ENCODE assay signal across 22 cellular contexts in genomic region chr21:25465263-25465662, GRCh38.
DNase-seq lines count a peak whose midpoint lies in the region; ATAC-seq and TF ChIP-seq lines count a peak whose summit lies in the region.
"Had no signal": no experiment of that assay in that cellular context is flagged by ENCODE, and none has a peak within 500 bp of the region (broad histone marks: within the 10 kb centered on the region; RNA-seq: fewer than 3 reads in every experiment).

No MANE protein-coding gene starts in this region.

- H3K27me3 ChIP-seq in foreskin keratinocyte (peaks cover 3% of the 10 kb centered on the region), suprapubic skin (no peaks in the 10 kb centered on the region)
- H3K27me3 ChIP-seq: BLaER1 had no signal

- H3K36me3 Mint-ChIP-seq in activated CD8-positive, alpha-beta T cell treated with anti-CD3 and anti-CD28 coated beads for 36 hours (ENCODE audit: low read depth): peaks cover 58% of the 10 kb centered on the region
- peaks cover 5% of the 10 kb centered on the region for H3K36me3 Mint-ChIP-seq in activated CD8-positive, alpha-beta T cell treated with anti-CD3 and anti-CD28 coated beads, Interleukin-2, amount 10 ng/mL, durations not matched to agents 7 days and 5 days (ENCODE audit: low read depth)
- peaks cover 47% of the 10 kb centered on the region for H3K36me3 Mint-ChIP-seq in stimulated activated naive CD8-positive, alpha-beta T cell treated with anti-CD3 and anti-CD28 coated beads, Interleukin-15, Interleukin-2, amounts not matched to agents 100 ng/mL and 50 ng/mL, for 24 hours (ENCODE audit: low read depth)
- H3K36me3 Mint-ChIP-seq in activated T-helper 1 cell treated with anti-CD3 and anti-CD28 coated beads, Interleukin-12 subunit alpha, Interleukin-12 subunit beta, Interleukin-2, Interleukin-4 antibody, amounts not matched to agents 30 ng/mL and 10 ng/mL and 1 ng/mL, durations not matched to agents 14 hours and 24 hours and 36 hours (ENCODE audit: low read depth): peaks cover 13% of the 10 kb centered on the region
- H3K36me3 Mint-ChIP-seq: CD8-positive, alpha-beta T cell had no signal

- no peak for TF ChIP-seq POLR2A in suprapubic skin (IDR thresholded peaks at IDR 0.05)

- peaks cover 21% of the 10 kb centered on the region for H3K9me3 Mint-ChIP-seq in activated CD8-positive, alpha-beta T cell treated with anti-CD3 and anti-CD28 coated beads for 36 hours
- H3K9me3 Mint-ChIP-seq in activated CD8-positive, alpha-beta T cell treated with anti-CD3 and anti-CD28 coated beads, Interleukin-2, amount 10 ng/mL, durations not matched to agents 7 days and 5 days (ENCODE audit: insufficient read depth): peaks cover 8% of the 10 kb centered on the region
- H3K9me3 Mint-ChIP-seq in stimulated activated naive CD8-positive, alpha-beta T cell treated with anti-CD3 and anti-CD28 coated beads, Interleukin-15, Interleukin-2, amounts not matched to agents 100 ng/mL and 50 ng/mL, for 24 hours: peaks cover 13% of the 10 kb centered on the region
- peaks cover 14% of the 10 kb centered on the region for H3K9me3 Mint-ChIP-seq in activated T-helper 1 cell treated with anti-CD3 and anti-CD28 coated beads, Interleukin-12 subunit alpha, Interleukin-12 subunit beta, Interleukin-2, Interleukin-4 antibody, amounts not matched to agents 30 ng/mL and 10 ng/mL and 1 ng/mL, durations not matched to agents 14 hours and 24 hours and 36 hours
- H3K9me3 Mint-ChIP-seq in stimulated activated naive CD8-positive, alpha-beta T cell treated with anti-CD3 and anti-CD28 coated beads, Interleukin-15, amount 100 ng/mL, for 72 hours: peaks cover 5 to 13% of the 10 kb centered on the region in 2 donors
- H3K9me3 Mint-ChIP-seq: CD8-positive, alpha-beta T cell had no signal

- H3K9me3 ChIP-seq in suprapubic skin: no peaks in the 10 kb centered on the region
- H3K9me3 ChIP-seq: BLaER1, HAP-1 had no signal

- intact Hi-C loops in activated CD8-positive, alpha-beta T cell treated with anti-CD3 and anti-CD28 coated beads for 36 hours (cut with micrococcal nuclease): no loop called here
- intact Hi-C loops in activated T-helper 1 cell treated with anti-CD3 and anti-CD28 coated beads, Interleukin-12 subunit alpha, Interleukin-12 subunit beta, Interleukin-2, Interleukin-4 antibody, amounts not matched to agents 30 ng/mL and 10 ng/mL and 1 ng/mL, durations not matched to agents 14 hours and 24 hours and 36 hours (cut with micrococcal nuclease): loop anchor here (2.0 kb wide), 1 partner anchor 68 kb away; no protein-coding TSS in a partner anchor

- H3K36me3 ChIP-seq in suprapubic skin: no peaks in the 10 kb centered on the region
- H3K36me3 ChIP-seq: BLaER1, HAP-1 had no signal

- peak; percentile 20 for ATAC-seq in activated CD8-positive, alpha-beta T cell treated with anti-CD3 and anti-CD28 coated beads for 36 hours
- no peak for ATAC-seq in activated CD8-positive, alpha-beta T cell treated with anti-CD3 and anti-CD28 coated beads, Interleukin-2, amount 10 ng/mL, durations not matched to agents 7 days and 5 days
- no peak for ATAC-seq in stimulated activated naive CD8-positive, alpha-beta T cell treated with anti-CD3 and anti-CD28 coated beads, Interleukin-15, Interleukin-2, amounts not matched to agents 100 U/mL and 50 U/mL, for 24 hours
- ATAC-seq in stimulated activated naive CD8-positive, alpha-beta T cell treated with anti-CD3 and anti-CD28 coated beads, Interleukin-15, amount 100 ng/mL, for 72 hours: no peak
- no peak for ATAC-seq in foreskin keratinocyte
- ATAC-seq: CD8-positive, alpha-beta T cell had no signal

- no peaks in the 10 kb centered on the region for H3K27me3 Mint-ChIP-seq in activated CD8-positive, alpha-beta T cell treated with anti-CD3 and anti-CD28 coated beads for 36 hours
- no peaks in the 10 kb centered on the region for H3K27me3 Mint-ChIP-seq in activated CD8-positive, alpha-beta T cell treated with anti-CD3 and anti-CD28 coated beads, Interleukin-2, amount 10 ng/mL, durations not matched to agents 7 days and 5 days (ENCODE audit: low read depth)
- H3K27me3 Mint-ChIP-seq in stimulated activated naive CD8-positive, alpha-beta T cell treated with anti-CD3 and anti-CD28 coated beads, Interleukin-15, Interleukin-2, amounts not matched to agents 100 ng/mL and 50 ng/mL, for 24 hours: no peaks in the 10 kb centered on the region
- no peaks in the 10 kb centered on the region for H3K27me3 Mint-ChIP-seq in activated T-helper 1 cell treated with anti-CD3 and anti-CD28 coated beads, Interleukin-12 subunit alpha, Interleukin-12 subunit beta, Interleukin-2, Interleukin-4 antibody, amounts not matched to agents 30 ng/mL and 10 ng/mL and 1 ng/mL, durations not matched to agents 14 hours and 24 hours and 36 hours (ENCODE audit: insufficient read depth)
- H3K27me3 Mint-ChIP-seq in stimulated activated naive CD8-positive, alpha-beta T cell treated with anti-CD3 and anti-CD28 coated beads, Interleukin-15, amount 100 ng/mL, for 72 hours: no peaks in the 10 kb centered on the region
- H3K27me3 Mint-ChIP-seq: IgD-negative memory B cell had no signal

- H3K4me1 Mint-ChIP-seq in activated CD8-positive, alpha-beta T cell treated with anti-CD3 and anti-CD28 coated beads for 36 hours (ENCODE audit: low read depth): peaks cover 67% of the 10 kb centered on the region
- peaks cover 42% of the 10 kb centered on the region for H3K4me1 Mint-ChIP-seq in activated CD8-positive, alpha-beta T cell treated with anti-CD3 and anti-CD28 coated beads, Interleukin-2, amount 10 ng/mL, durations not matched to agents 7 days and 5 days (ENCODE audit: low read depth)
- H3K4me1 Mint-ChIP-seq in stimulated activated naive CD8-positive, alpha-beta T cell treated with anti-CD3 and anti-CD28 coated beads, Interleukin-15, Interleukin-2, amounts not matched to agents 100 ng/mL and 50 ng/mL, for 24 hours (ENCODE audit: low read depth): peaks cover 77% of the 10 kb centered on the region
- H3K4me1 Mint-ChIP-seq in activated T-helper 1 cell treated with anti-CD3 and anti-CD28 coated beads, Interleukin-12 subunit alpha, Interleukin-12 subunit beta, Interleukin-2, Interleukin-4 antibody, amounts not matched to agents 30 ng/mL and 10 ng/mL and 1 ng/mL, durations not matched to agents 14 hours and 24 hours and 36 hours (ENCODE audit: low read depth): peaks cover 52% of the 10 kb centered on the region
- H3K4me1 Mint-ChIP-seq in stimulated activated naive CD8-positive, alpha-beta T cell treated with anti-CD3 and anti-CD28 coated beads, Interleukin-15, amount 100 ng/mL, for 72 hours: peaks cover 63% of the 10 kb centered on the region

- H3K27ac ChIP-seq in foreskin keratinocyte: no peak overlapping the region
- H3K27ac ChIP-seq in suprapubic skin: no peak overlapping the region
- H3K27ac ChIP-seq: BLaER1, GM23248 had no signal

- H3K4me3 ChIP-seq in suprapubic skin: no peak overlapping the region
- H3K4me3 ChIP-seq: BLaER1, GM23248, HAP-1 had no signal

- no peak for TF ChIP-seq EP300 in suprapubic skin (IDR thresholded peaks at IDR 0.05)

- CTCF ChIA-PET in activated CD8-positive, alpha-beta T cell treated with anti-CD3 and anti-CD28 coated beads for 36 hours (lab: Charles Lee): interaction anchor here (1.2 kb wide), 1 partner anchor 24 kb away, joined by 4 read pairs; no protein-coding TSS in a partner anchor
- CTCF ChIA-PET in activated CD8-positive, alpha-beta T cell treated with anti-CD3 and anti-CD28 coated beads, Interleukin-2, amount 10 ng/mL, durations not matched to agents 7 days and 5 days (lab: Charles Lee): interaction anchor here (0.8 to 1.4 kb wide), 5 partner anchors 9 to 97 kb away, joined by 3 to 5 read pairs (median 4); no protein-coding TSS in a partner anchor

- H3K27ac Mint-ChIP-seq in activated CD8-positive, alpha-beta T cell treated with anti-CD3 and anti-CD28 coated beads for 36 hours: peak overlapping the region; percentile 98
- no peak overlapping the region for H3K27ac Mint-ChIP-seq in activated CD8-positive, alpha-beta T cell treated with anti-CD3 and anti-CD28 coated beads, Interleukin-2, amount 10 ng/mL, durations not matched to agents 7 days and 5 days
- H3K27ac Mint-ChIP-seq in stimulated activated naive CD8-positive, alpha-beta T cell treated with anti-CD3 and anti-CD28 coated beads, Interleukin-15, Interleukin-2, amounts not matched to agents 100 ng/mL and 50 ng/mL, for 24 hours: peak overlapping the region; percentile 99
- H3K27ac Mint-ChIP-seq in activated T-helper 1 cell treated with anti-CD3 and anti-CD28 coated beads, Interleukin-12 subunit alpha, Interleukin-12 subunit beta, Interleukin-2, Interleukin-4 antibody, amounts not matched to agents 30 ng/mL and 10 ng/mL and 1 ng/mL, durations not matched to agents 14 hours and 24 hours and 36 hours: peak overlapping the region; percentile 90
- H3K27ac Mint-ChIP-seq in stimulated activated naive CD8-positive, alpha-beta T cell treated with anti-CD3 and anti-CD28 coated beads, Interleukin-15, amount 100 ng/mL, for 72 hours: peak overlapping the region; percentile 51 to 100
- H3K27ac Mint-ChIP-seq: CD8-positive, alpha-beta T cell; IgD-negative memory B cell had no signal

- POLR2A ChIA-PET in activated CD8-positive, alpha-beta T cell treated with anti-CD3 and anti-CD28 coated beads for 36 hours (lab: Charles Lee): interaction anchor here (0.9 to 7.0 kb wide), 10 partner anchors 12 to 112 kb away, joined by 3 to 45 read pairs (median 6); no protein-coding TSS in a partner anchor
- POLR2A ChIA-PET in activated CD8-positive, alpha-beta T cell treated with anti-CD3 and anti-CD28 coated beads, Interleukin-2, amount 10 ng/mL, durations not matched to agents 7 days and 5 days (lab: Charles Lee): interaction anchor here (0.7 to 1.0 kb wide), 2 partner anchors 43 to 97 kb away, joined by 3 to 4 read pairs; no protein-coding TSS in a partner anchor

- DNase-seq in activated CD8-positive, alpha-beta T cell treated with anti-CD3 and anti-CD28 coated beads for 36 hours: no peak
- DNase-seq in activated CD8-positive, alpha-beta T cell treated with anti-CD3 and anti-CD28 coated beads, Interleukin-2, amount 10 ng/mL, durations not matched to agents 7 days and 5 days: no peak
- no peak for DNase-seq in stimulated activated naive CD8-positive, alpha-beta T cell treated with anti-CD3 and anti-CD28 coated beads, Interleukin-15, Interleukin-2, amounts not matched to agents 100 U/mL and 50 U/mL, for 24 hours
- no peak for DNase-seq in activated T-helper 1 cell treated with anti-CD3 and anti-CD28 coated beads, Interleukin-12 subunit alpha, Interleukin-12 subunit beta, Interleukin-2, Interleukin-4 antibody, amounts not matched to agents 30 ng/mL and 10 ng/mL and 1 ng/mL, durations not matched to agents 14 hours and 24 hours and 36 hours (ENCODE audit: low spot score)
- DNase-seq in stimulated activated naive CD8-positive, alpha-beta T cell treated with anti-CD3 and anti-CD28 coated beads, Interleukin-15, amount 100 ng/mL, for 72 hours: no peak
- DNase-seq in foreskin keratinocyte: no peak
- DNase-seq in suprapubic skin (ENCODE audit: low spot score in 2 of 2): no peak
- DNase-seq: Calu3; CD8-positive, alpha-beta T cell; GF-D8; GM23248; Karpas-422; NCI-H1417 treated with DMSO at 0.1 percent for 48 hours; NCI-H187 treated with DMSO at 0.1 percent for 48 hours; NCI-H2227 treated with DMSO at 0.1 percent for 48 hours; NCI-H510A treated with DMSO at 0.1 percent for 48 hours; NCI-H82; SHP77 had no signal

- H3K4me1 ChIP-seq in foreskin keratinocyte (peaks cover 5% of the 10 kb centered on the region), suprapubic skin (no peaks in the 10 kb centered on the region)
- H3K4me1 ChIP-seq: BLaER1, HAP-1 had no signal

- H3K4me3 Mint-ChIP-seq in activated CD8-positive, alpha-beta T cell treated with anti-CD3 and anti-CD28 coated beads for 36 hours: peak overlapping the region; percentile 0
- H3K4me3 Mint-ChIP-seq in activated CD8-positive, alpha-beta T cell treated with anti-CD3 and anti-CD28 coated beads, Interleukin-2, amount 10 ng/mL, durations not matched to agents 7 days and 5 days: no peak overlapping the region
- peak overlapping the region; percentile 74 for H3K4me3 Mint-ChIP-seq in stimulated activated naive CD8-positive, alpha-beta T cell treated with anti-CD3 and anti-CD28 coated beads, Interleukin-15, Interleukin-2, amounts not matched to agents 100 ng/mL and 50 ng/mL, for 24 hours
- H3K4me3 Mint-ChIP-seq in activated T-helper 1 cell treated with anti-CD3 and anti-CD28 coated beads, Interleukin-12 subunit alpha, Interleukin-12 subunit beta, Interleukin-2, Interleukin-4 antibody, amounts not matched to agents 30 ng/mL and 10 ng/mL and 1 ng/mL, durations not matched to agents 14 hours and 24 hours and 36 hours: no peak overlapping the region
- H3K4me3 Mint-ChIP-seq in stimulated activated naive CD8-positive, alpha-beta T cell treated with anti-CD3 and anti-CD28 coated beads, Interleukin-15, amount 100 ng/mL, for 72 hours: peak overlapping the region; percentile 2 to 30
- H3K4me3 Mint-ChIP-seq: CD8-positive, alpha-beta T cell; IgD-negative memory B cell had no signal

- no peak for TF ChIP-seq CTCF in activated CD8-positive, alpha-beta T cell treated with anti-CD3 and anti-CD28 coated beads for 36 hours (IDR thresholded peaks at IDR 0.05)
- TF ChIP-seq CTCF in foreskin keratinocyte (conservative IDR thresholded peaks at IDR 0.05): no peak
- TF ChIP-seq CTCF in suprapubic skin (IDR thresholded peaks at IDR 0.05): no peak

Comparison
In these comparisons a context has a peak if more than half of its experiments do, and no peak if none do; other contexts are left out.
1. H3K4me3 Mint-ChIP-seq: peak in activated CD8-positive, alpha-beta T cell treated with anti-CD3 and anti-CD28 coated beads for 36 hours (single experiment), stimulated activated naive CD8-positive, alpha-beta T cell treated with anti-CD3 and anti-CD28 coated beads, Interleukin-15, Interleukin-2, amounts not matched to agents 100 ng/mL and 50 ng/mL, for 24 hours (single experiment) and stimulated activated naive CD8-positive, alpha-beta T cell treated with anti-CD3 and anti-CD28 coated beads, Interleukin-15, amount 100 ng/mL, for 72 hours (2 of 2); none in activated CD8-positive, alpha-beta T cell treated with anti-CD3 and anti-CD28 coated beads, Interleukin-2, amount 10 ng/mL, durations not matched to agents 7 days and 5 days (single experiment) and activated T-helper 1 cell treated with anti-CD3 and anti-CD28 coated beads, Interleukin-12 subunit alpha, Interleukin-12 subunit beta, Interleukin-2, Interleukin-4 antibody, amounts not matched to agents 30 ng/mL and 10 ng/mL and 1 ng/mL, durations not matched to agents 14 hours and 24 hours and 36 hours (single experiment).